Comparison of ENCODE assay signal across 1 cellular context in genomic region chr14:22846811-22847307, GRCh38.
A peak's percentile ranks its signal among the peaks of the same experiment; 100 is the strongest.
TF ChIP-seq lines count a peak whose summit lies in the region.

No MANE protein-coding gene starts in this region.

TF ChIP-seq in HepG2, 621 proteins besides CTCF, POLR2A, EP300 and RAD21:
- TF ChIP-seq ZNF230 (CRISPR knock-in tag; IDR thresholded peaks at IDR 0.05) = no peak
- TF ChIP-seq ZNF678 (CRISPR knock-in tag; IDR thresholded peaks at IDR 0.05) = no peak
- no peak for TF ChIP-seq ZNF296 (CRISPR knock-in tag; conservative IDR thresholded peaks at IDR 0.05)
- TF ChIP-seq, protein P1, sequence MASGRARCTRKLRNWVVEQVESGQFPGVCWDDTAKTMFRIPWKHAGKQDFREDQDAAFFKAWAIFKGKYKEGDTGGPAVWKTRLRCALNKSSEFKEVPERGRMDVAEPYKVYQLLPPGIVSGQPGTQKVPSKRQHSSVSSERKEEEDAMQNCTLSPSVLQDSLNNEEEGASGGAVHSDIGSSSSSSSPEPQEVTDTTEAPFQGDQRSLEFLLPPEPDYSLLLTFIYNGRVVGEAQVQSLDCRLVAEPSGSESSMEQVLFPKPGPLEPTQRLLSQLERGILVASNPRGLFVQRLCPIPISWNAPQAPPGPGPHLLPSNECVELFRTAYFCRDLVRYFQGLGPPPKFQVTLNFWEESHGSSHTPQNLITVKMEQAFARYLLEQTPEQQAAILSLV (CRISPR knock-in tag; IDR thresholded peaks at IDR 0.05; ENCODE audit: borderline replicate concordance) = no peak
- peak; percentile 70; the same call in 1 of the 2 replicates for TF ChIP-seq ZNF768 (CRISPR knock-in tag; IDR thresholded peaks at IDR 0.05)
- no peak for TF ChIP-seq ZMYM2 (CRISPR knock-in tag; IDR thresholded peaks at IDR 0.05)
- TF ChIP-seq KAT7 (CRISPR knock-in tag; IDR thresholded peaks at IDR 0.05; ENCODE audit: borderline replicate concordance) = no peak
- TF ChIP-seq, protein P2, sequence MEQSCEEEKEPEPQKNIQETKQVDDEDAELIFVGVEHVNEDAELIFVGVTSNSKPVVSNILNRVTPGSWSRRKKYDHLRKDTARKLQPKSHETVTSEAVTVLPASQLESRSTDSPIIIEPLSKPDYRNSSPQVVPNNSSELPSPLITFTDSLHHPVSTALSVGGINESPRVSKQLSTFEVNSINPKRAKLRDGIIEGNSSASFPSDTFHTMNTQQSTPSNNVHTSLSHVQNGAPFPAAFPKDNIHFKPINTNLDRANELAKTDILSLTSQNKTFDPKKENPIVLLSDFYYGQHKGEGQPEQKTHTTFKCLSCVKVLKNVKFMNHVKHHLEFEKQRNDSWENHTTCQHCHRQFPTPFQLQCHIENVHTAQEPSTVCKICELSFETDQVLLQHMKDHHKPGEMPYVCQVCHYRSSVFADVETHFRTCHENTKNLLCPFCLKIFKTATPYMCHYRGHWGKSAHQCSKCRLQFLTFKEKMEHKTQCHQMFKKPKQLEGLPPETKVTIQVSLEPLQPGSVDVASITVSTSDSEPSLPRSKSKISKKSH (CRISPR knock-in tag; IDR thresholded peaks at IDR 0.05; ENCODE audit: borderline replicate concordance) = peak; percentile 57; the same call in 1 of the 2 replicates
- 0 out of 2 replicates have a peak, but pooled peaks have one; percentile 34 for TF ChIP-seq NFKB2 (CRISPR knock-in tag; IDR thresholded peaks at IDR 0.05; ENCODE audit: borderline replicate concordance)
- no peak for TF ChIP-seq HNRNPH1 (optimal IDR thresholded peaks at IDR 0.05; ENCODE audit: low read depth, low read length)
- no peak for TF ChIP-seq SALL1 (CRISPR knock-in tag; IDR thresholded peaks at IDR 0.05)
- TF ChIP-seq ZSCAN9 (CRISPR knock-in tag; IDR thresholded peaks at IDR 0.05; ENCODE audit: borderline replicate concordance) = no peak
- no peak for TF ChIP-seq PITX1 (CRISPR knock-in tag; IDR thresholded peaks at IDR 0.05)
- TF ChIP-seq ZNF317 (CRISPR knock-in tag; IDR thresholded peaks at IDR 0.05) = no peak
- no peak for TF ChIP-seq ZNF44 (CRISPR knock-in tag; IDR thresholded peaks at IDR 0.05)
- TF ChIP-seq ZNF652 (CRISPR knock-in tag; IDR thresholded peaks at IDR 0.05; ENCODE audit: borderline replicate concordance, low read depth) = no peak
- 0 out of 2 replicates have a peak, but pooled peaks have one; percentile 25 for TF ChIP-seq MYC (CRISPR knock-in tag; IDR thresholded peaks at IDR 0.05; ENCODE audit: borderline replicate concordance)
- no peak for TF ChIP-seq ZNF574 (CRISPR knock-in tag; IDR thresholded peaks at IDR 0.05)
- no peak for TF ChIP-seq GTF2F1 (IDR thresholded peaks at IDR 0.05; ENCODE audit: low read length)
- TF ChIP-seq, protein P3, sequence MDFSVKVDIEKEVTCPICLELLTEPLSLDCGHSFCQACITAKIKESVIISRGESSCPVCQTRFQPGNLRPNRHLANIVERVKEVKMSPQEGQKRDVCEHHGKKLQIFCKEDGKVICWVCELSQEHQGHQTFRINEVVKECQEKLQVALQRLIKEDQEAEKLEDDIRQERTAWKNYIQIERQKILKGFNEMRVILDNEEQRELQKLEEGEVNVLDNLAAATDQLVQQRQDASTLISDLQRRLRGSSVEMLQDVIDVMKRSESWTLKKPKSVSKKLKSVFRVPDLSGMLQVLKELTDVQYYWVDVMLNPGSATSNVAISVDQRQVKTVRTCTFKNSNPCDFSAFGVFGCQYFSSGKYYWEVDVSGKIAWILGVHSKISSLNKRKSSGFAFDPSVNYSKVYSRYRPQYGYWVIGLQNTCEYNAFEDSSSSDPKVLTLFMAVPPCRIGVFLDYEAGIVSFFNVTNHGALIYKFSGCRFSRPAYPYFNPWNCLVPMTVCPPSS (IDR thresholded peaks at IDR 0.05) = no peak
- TF ChIP-seq PCBP1 (IDR thresholded peaks at IDR 0.05; ENCODE audit: borderline replicate concordance, low read depth, low read length) = 0 out of 2 replicates have a peak, but pooled peaks have one; percentile 39
- TF ChIP-seq ETV6 (CRISPR knock-in tag; conservative IDR thresholded peaks at IDR 0.05) = no peak
- TF ChIP-seq ZNF691 (CRISPR knock-in tag; IDR thresholded peaks at IDR 0.05; ENCODE audit: borderline replicate concordance, low read depth) = no peak
- TF ChIP-seq, protein P4, sequence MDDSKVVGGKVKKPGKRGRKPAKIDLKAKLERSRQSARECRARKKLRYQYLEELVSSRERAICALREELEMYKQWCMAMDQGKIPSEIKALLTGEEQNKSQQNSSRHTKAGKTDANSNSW (CRISPR knock-in tag; IDR thresholded peaks at IDR 0.05; ENCODE audit: borderline replicate concordance) = no peak
- TF ChIP-seq, protein P5, sequence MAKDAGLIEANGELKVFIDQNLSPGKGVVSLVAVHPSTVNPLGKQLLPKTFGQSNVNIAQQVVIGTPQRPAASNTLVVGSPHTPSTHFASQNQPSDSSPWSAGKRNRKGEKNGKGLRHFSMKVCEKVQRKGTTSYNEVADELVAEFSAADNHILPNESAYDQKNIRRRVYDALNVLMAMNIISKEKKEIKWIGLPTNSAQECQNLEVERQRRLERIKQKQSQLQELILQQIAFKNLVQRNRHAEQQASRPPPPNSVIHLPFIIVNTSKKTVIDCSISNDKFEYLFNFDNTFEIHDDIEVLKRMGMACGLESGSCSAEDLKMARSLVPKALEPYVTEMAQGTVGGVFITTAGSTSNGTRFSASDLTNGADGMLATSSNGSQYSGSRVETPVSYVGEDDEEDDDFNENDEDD (CRISPR knock-in tag; IDR thresholded peaks at IDR 0.05; ENCODE audit: borderline replicate concordance) = 0 out of 2 replicates have a peak, but pooled peaks have one; percentile 39
- no peak for TF ChIP-seq NFIC (IDR thresholded peaks at IDR 0.05; ENCODE audit: low read length)
- 0 out of 2 replicates have a peak, but pooled peaks have one; percentile 35 for TF ChIP-seq ZBTB38 (CRISPR knock-in tag; IDR thresholded peaks at IDR 0.05)
- TF ChIP-seq PREB (CRISPR knock-in tag; IDR thresholded peaks at IDR 0.05) = no peak
- TF ChIP-seq MXD4 (CRISPR knock-in tag; IDR thresholded peaks at IDR 0.05) = no peak
- TF ChIP-seq EED (CRISPR knock-in tag; IDR thresholded peaks at IDR 0.05) = 0 out of 2 replicates have a peak, but pooled peaks have one; percentile 29
- peak; percentile 16; the same call in 1 of the 2 replicates for TF ChIP-seq GABPB1 (CRISPR knock-in tag; IDR thresholded peaks at IDR 0.05)
- TF ChIP-seq PTBP1 (IDR thresholded peaks at IDR 0.05; ENCODE audit: low read depth, low read length, poor library complexity, severe bottlenecking) = peak; percentile 35
- no peak for TF ChIP-seq SIX1 (CRISPR knock-in tag; IDR thresholded peaks at IDR 0.05; ENCODE audit: borderline replicate concordance)
- peak; percentile 6; the same call in 1 of the 2 replicates for TF ChIP-seq ZNF687 (CRISPR knock-in tag; IDR thresholded peaks at IDR 0.05)
- 0 out of 2 replicates have a peak, but pooled peaks have one; percentile 26 for TF ChIP-seq ZNF839 (CRISPR knock-in tag; IDR thresholded peaks at IDR 0.05; ENCODE audit: borderline replicate concordance)
- 0 out of 2 replicates have a peak, but pooled peaks have one; percentile 15 for TF ChIP-seq CBX5 (CRISPR knock-in tag; IDR thresholded peaks at IDR 0.05; ENCODE audit: borderline replicate concordance)
